Comparison of ENCODE assay signal across 8 cellular contexts in genomic region chr12:11171145-11171952, GRCh38. TPM values are rescaled to one million over a fixed set of nuclear protein-coding genes. Genes with fewer than 3 reads are reported as not detected.
DNase-seq lines count a peak whose midpoint lies in the region; ATAC-seq, FAIRE-seq and TF ChIP-seq lines count a peak whose summit lies in the region.

Gene SMIM10L1, plus strand, starts transcription at chr12:11171194. Its CDS starts 163 bp downstream, at chr12:11171357.

- intact Hi-C loops in ascending aorta (cut with DNase I), result loop anchor here (5.0 to 10.0 kb wide), 4 partner anchors 417 to 957 kb away; partner anchors contain the start of gene GABARAPL1
- intact Hi-C loops in right cardiac atrium (cut with DNase I), result no loop called here
- intact Hi-C loops in psoas muscle (cut with DNase I), result no loop called here

- H3K4me3 ChIP-seq in ascending aorta (peak within 1 kb of the TSS; percentile 58 to 90), right cardiac atrium (ENCODE audit: low read length) (peak within 1 kb of the TSS; percentile 68), psoas muscle (peak within 1 kb of the TSS; percentile 78)

- H3K9me3 ChIP-seq in ascending aorta (no peaks in the 10 kb centered on the region), right cardiac atrium (ENCODE audit: control insufficient read depth, low read length) (no peaks in the 10 kb centered on the region), psoas muscle (no peaks in the 10 kb centered on the region)

- H3K36me3 ChIP-seq in ascending aorta (no peaks in the 10 kb centered on the region), psoas muscle (ENCODE audit: insufficient read depth in 1 of 2, low read depth in 1 of 2) (peaks cover 0 to 2% of the 10 kb centered on the region in 2 donors)

- H3K27ac ChIP-seq in ascending aorta (peak within 1 kb of the TSS; percentile 94 to 99), right cardiac atrium (ENCODE audit: low read length) (peak within 1 kb of the TSS; percentile 98), psoas muscle (peak within 1 kb of the TSS; percentile 97)

- peaks cover 3 to 18% of the 10 kb centered on the region in 2 donors for H3K4me1 ChIP-seq in ascending aorta
- H3K4me1 ChIP-seq in right cardiac atrium (ENCODE audit: control insufficient read depth, insufficient read depth, low read length), result no peaks in the 10 kb centered on the region
- peaks cover 32% of the 10 kb centered on the region for H3K4me1 ChIP-seq in psoas muscle

- FAIRE-seq in GM18507 (lab: Jason Lieb, UNC), result peak; percentile 98
- peak; percentile 81 for FAIRE-seq in urothelium cell line (lab: Jason Lieb, UNC)

- ATAC-seq in HG02973 (IDR thresholded peaks at IDR 0.05; ENCODE audit: unreplicated experiment) (peak; percentile 97), right cardiac atrium (peak; percentile 100), psoas muscle (peak; percentile 98 to 99 (median 99))

- no peak for TF ChIP-seq CTCF in ascending aorta (IDR thresholded peaks at IDR 0.05)
- no peak for TF ChIP-seq CTCF in psoas muscle (IDR thresholded peaks at IDR 0.05)

- H3K27me3 ChIP-seq in ascending aorta, result no peaks in the 10 kb centered on the region
- no peaks in the 10 kb centered on the region for H3K27me3 ChIP-seq in right cardiac atrium (ENCODE audit: control insufficient read depth, insufficient read depth)
- no peaks in the 10 kb centered on the region for H3K27me3 ChIP-seq in psoas muscle (ENCODE audit: insufficient read depth in 3 of 3, low read length in 2 of 3)

- peak; percentile 78 for DNase-seq in GM18507 (ENCODE audit: extremely low spot score, insufficient read length, low read depth)
- DNase-seq in NCI-H1930 (lab: John Stamatoyannopoulos, UW), result peak; percentile 90 to 96
- DNase-seq in T-helper 22 cell (ENCODE audit: low read depth), result peak; percentile 78
- peak; percentile 66 to 97 for DNase-seq in ascending aorta (ENCODE audit: low spot score in 2 of 2)
- peak; percentile 94 to 97 (median 97) for DNase-seq in right cardiac atrium
- peak; percentile 94 to 97 for DNase-seq in psoas muscle
- peak; percentile 99 for DNase-seq in urothelium cell line (ENCODE audit: low spot score)

- WGBS in right cardiac atrium, result under 1% methylated on average over 70 of the region's 70 CpGs
- 0% methylated on average over 63 to 70 of the region's 70 CpGs for WGBS in psoas muscle, 3 donors

RNA-seq across cellular contexts. Expression of gene SMIM10L1, which starts in this region (rescaled TPM):
- total RNA-seq in ascending aorta, result 8.0 TPM
- 10 to 100 TPM; 13.1 to 18.4 (median 16.3) TPM for total RNA-seq in right cardiac atrium
- 16.2 TPM for polyA plus RNA-seq in right cardiac atrium
- 10 to 100 TPM; 18.3 to 20.2 (median 18.5) TPM for total RNA-seq in psoas muscle
- 10 to 100 TPM; 11.5 to 18.2 (median 15.8) TPM for polyA plus RNA-seq in psoas muscle

Comparison
In these comparisons a context has a peak if more than half of its experiments do, and no peak if none do; other contexts are left out.
1. Peak in every context shown above with its lines: DNase-seq, ATAC-seq, H3K4me3 ChIP-seq and H3K27ac ChIP-seq.